ENCODE assay signal across 26 cellular contexts in genomic region chr5:164324239-164324638, GRCh38.
"Had no signal": no experiment of that assay in that cellular context is flagged by ENCODE, and none has a peak within 500 bp of the region (broad histone marks: within the 10 kb centered on the region; RNA-seq: fewer than 3 reads in every experiment).

No MANE protein-coding gene starts in this region.

- H3K27ac ChIP-seq: stomach, suprapubic skin, testis, thoracic aorta, thyroid gland, tibial artery, tibial nerve, transverse colon, upper lobe of left lung, upper lobe of right lung, uterus, vagina had no signal

- DNase-seq: stimulated activated CD4-positive, alpha-beta T cell treated with anti-CD3 and anti-CD28 coated beads, Interleukin-2, amount 100 ng/mL, for 48 hours; stimulated activated CD4-positive, alpha-beta T cell treated with anti-CD3 and anti-CD28 coated beads, Interleukin-4, amount 100 ng/mL, for 1 hour; stimulated activated CD4-positive, alpha-beta T cell treated with anti-CD3 and anti-CD28 coated beads, Interleukin-4, amount 100 ng/mL, for 24 hours; stimulated activated CD4-positive, alpha-beta T cell treated with anti-CD3 and anti-CD28 coated beads, Interleukin-4, amount 100 ng/mL, for 4 hours; stimulated activated CD8-positive, alpha-beta memory T cell treated with anti-CD3 and anti-CD28 coated beads, Interleukin-4, amount 100 ng/mL, for 48 hours; stimulated activated naive B cell treated with anti-CD40 and anti-IgM and Interleukin-4, amounts not matched to agents 10 μg/mL and 1 μg/mL and 100 μg/mL, for 72 hours; stimulated activated naive CD4-positive, alpha-beta T cell; stimulated activated naive CD4-positive, alpha-beta T cell treated with Interleukin-2 at 50 U/mL for 16 hours; stimulated activated naive CD8-positive, alpha-beta T cell treated with anti-CD3 and anti-CD28 coated beads, Interleukin-15, amount 100 ng/mL, for 72 hours; stimulated activated naive CD8-positive, alpha-beta T cell treated with anti-CD3 and anti-CD28 coated beads, Interleukin-15, Interleukin-2, amounts not matched to agents 100 U/mL and 50 U/mL, for 24 hours; stomach; substantia nigra; testis; thyroid gland; tibial artery; transverse colon; trophoblast cell; upper lobe of left lung; upper lobe of right lung; uterus had no signal

- ATAC-seq: stimulated activated effector memory CD8-positive, alpha-beta T cell treated with anti-CD3 and anti-CD28 coated beads, Interleukin-12 subunit alpha, Interleukin-12 subunit beta, amount 100 ng/mL, for 72 hours; stimulated activated memory B cell treated with anti-CD40 and anti-IgM and Interleukin-4, amounts not matched to agents 10 μg/mL and 1 μg/mL and 100 μg/mL, for 72 hours; stimulated activated naive B cell treated with anti-CD40 and anti-IgM and Interleukin-4, amounts not matched to agents 10 μg/mL and 1 μg/mL and 100 μg/mL, for 72 hours; stimulated activated naive CD8-positive, alpha-beta T cell treated with anti-CD3 and anti-CD28 coated beads, Interleukin-15, amount 100 ng/mL, for 72 hours; stimulated activated naive CD8-positive, alpha-beta T cell treated with anti-CD3 and anti-CD28 coated beads, Interleukin-15, Interleukin-2, amounts not matched to agents 100 U/mL and 50 U/mL, for 24 hours; upper lobe of right lung had no signal

- H3K27me3 ChIP-seq: stomach, suprapubic skin, testis, thyroid gland, tibial artery, tibial nerve, transverse colon, upper lobe of left lung, upper lobe of right lung, uterus, vagina had no signal

- H3K36me3 ChIP-seq: stomach, suprapubic skin, thoracic aorta, thyroid gland, tibial artery, tibial nerve, transverse colon, upper lobe of left lung, upper lobe of right lung, uterus, vagina had no signal

- H3K9me3 ChIP-seq: testis, thyroid gland, upper lobe of right lung, uterus, vagina had no signal

- H3K4me1 ChIP-seq: stomach, suprapubic skin, testis, thyroid gland, tibial artery, tibial nerve, transverse colon, upper lobe of left lung, upper lobe of right lung, uterus, vagina had no signal

- H3K4me3 ChIP-seq: stomach, suprapubic skin, testis, thoracic aorta, thyroid gland, tibial artery, tibial nerve, transverse colon, upper lobe of left lung, upper lobe of right lung, uterus, vagina had no signal
